In the genomic region with DNA sequence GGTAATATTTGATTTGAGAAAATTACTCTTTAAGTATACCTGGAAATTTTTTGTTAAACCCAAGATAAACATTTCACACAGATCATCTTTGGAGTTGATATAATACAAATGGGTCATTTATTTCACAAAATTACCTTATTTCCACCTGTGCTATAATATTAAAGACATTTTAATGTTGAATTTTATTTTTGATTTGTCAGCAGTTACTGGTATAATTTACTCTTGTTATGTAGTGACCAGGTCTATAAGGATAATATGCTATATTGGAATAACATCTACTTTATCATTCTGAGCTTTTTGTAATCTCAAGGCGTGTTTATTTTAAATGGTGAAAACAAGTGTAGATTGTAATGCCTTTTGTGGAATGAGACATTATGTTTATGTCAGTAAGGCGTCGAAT, we compare ENCODE assay signal across 18 cellular contexts. TPM values are rescaled to one million over a fixed set of nuclear protein-coding genes. Genes with fewer than 3 reads are reported as not detected.
DNase-seq lines count a peak whose midpoint lies in the region; ATAC-seq, FAIRE-seq and TF ChIP-seq lines count a peak whose summit lies in the region.
"Had no signal": no experiment of that assay in that cellular context is flagged by ENCODE, and none has a peak within 500 bp of the region (broad histone marks: within the 10 kb centered on the region; RNA-seq: fewer than 3 reads in every experiment).

No MANE protein-coding gene starts in this region.

- WGBS in spleen, 5 donors, result 92 to 96% (median 93%) methylated on average over 3 of the region's 3 CpGs

- H3K27ac ChIP-seq in caudate nucleus (ENCODE audit: low read depth, low read length), result peak overlapping the region; percentile 11
- peak overlapping the region in 5 of 8 donors; percentile 3 to 73 (median 66) for H3K27ac ChIP-seq in spleen
- H3K27ac ChIP-seq: BLaER1 treated with 17β-estradiol and CSF1 and Interleukin-3, amounts not matched to agents 10 nM and 100 nM had no signal

- no peak for ATAC-seq in HG03521 (IDR thresholded peaks at IDR 0.05; ENCODE audit: unreplicated experiment)
- ATAC-seq: GM23338, HCT116 had no signal

- FAIRE-seq in A204.1 (lab: Jason Lieb, UNC) (peak; percentile 27), G401.6 (lab: Jason Lieb, UNC) (peak; percentile 37), GM12892 (lab: Jason Lieb, UNC) (no peak)
- FAIRE-seq: GM19239 had no signal

- H3K4me3 ChIP-seq in spleen, result no peak overlapping the region
- H3K4me3 ChIP-seq: BLaER1 treated with 17β-estradiol and CSF1 and Interleukin-3, amounts not matched to agents 10 nM and 100 nM; GM23338 had no signal

- TF ChIP-seq CTCF in spleen (IDR thresholded peaks at IDR 0.05 in 8 of 11, conservative IDR thresholded peaks at IDR 0.05 in 3 of 11), result no peak

- TF ChIP-seq POLR2A in spleen (IDR thresholded peaks at IDR 0.05) (no peak), GM12892 (IDR thresholded peaks at IDR 0.05; ENCODE audit: low read depth, low read length) (no peak)

- no peaks in the 10 kb centered on the region for H3K27me3 ChIP-seq in spleen (replicated peaks in 1 of 7)
- H3K27me3 ChIP-seq: BLaER1 treated with 17β-estradiol and CSF1 and Interleukin-3, amounts not matched to agents 10 nM and 100 nM had no signal

- H3K4me1 ChIP-seq in spleen, result peaks cover 0 to 24% (median 4%) of the 10 kb centered on the region in 6 donors

- intact Hi-C loops in spleen (cut with DNase I; ENCODE audit: low total_unique reads), result no loop called here

- no peaks in the 10 kb centered on the region for H3K36me3 ChIP-seq in spleen
- H3K36me3 ChIP-seq: BLaER1 treated with 17β-estradiol and CSF1 and Interleukin-3, amounts not matched to agents 10 nM and 100 nM had no signal

- H3K9me3 ChIP-seq in spleen, result no peaks in the 10 kb centered on the region
- H3K9me3 ChIP-seq: BLaER1 treated with 17β-estradiol and CSF1 and Interleukin-3, amounts not matched to agents 10 nM and 100 nM had no signal

- DNase-seq in caudate nucleus (lab: John Stamatoyannopoulos, UW), result no peak
- no peak for DNase-seq in spleen
- DNase-seq in T-helper 9 cell, result no peak
- DNase-seq in GM12892 (ENCODE audit: insufficient read length), result no peak
- DNase-seq: 8988T; Calu3; CD4-positive, alpha-beta T cell; COR-L47; DMS53; DMS79 treated with DMSO at 0.1 percent for 48 hours; H9 had no signal

RNA-seq across cellular contexts. Expression of gene PRKAR2B, which starts 26.6 kb away (rescaled TPM):
- 10 to 100 TPM; 29.1 to 74.4 (median 54.5) TPM for total RNA-seq in spleen
- 10 to 100 TPM in 1 of 3 donors, 1 to 10 TPM in 2; 8.3 to 28.8 (median 9.4) TPM for polyA plus RNA-seq in spleen
- polyA plus RNA-seq in GM12892 (2012; ENCODE audit: missing spikeins), result 0.13 TPM
